Comparison of ENCODE assay signal across 16 cellular contexts in genomic region chr11:2593393-2593950, GRCh38.
"Had no signal": no experiment of that assay in that cellular context is flagged by ENCODE, and none has a peak within 500 bp of the region (broad histone marks: within the 10 kb centered on the region; RNA-seq: fewer than 3 reads in every experiment).

No MANE protein-coding gene starts in this region.

- H3K4me3 Mint-ChIP-seq: activated T-helper 1 cell treated with anti-CD3 and anti-CD28 coated beads, Interleukin-12 subunit alpha, Interleukin-12 subunit beta, Interleukin-2, Interleukin-4 antibody, amounts not matched to agents 30 ng/mL and 10 ng/mL and 1 ng/mL, durations not matched to agents 14 hours and 24 hours and 36 hours; effector memory CD8-positive, alpha-beta T cell; immature natural killer cell; neural crest cell; stimulated activated naive B cell treated with anti-CD40 and anti-IgM and Interleukin-4, amounts not matched to agents 10 μg/mL and 1 μg/mL and 100 μg/mL, for 72 hours had no signal

- H3K27ac ChIP-seq: epithelial cell of prostate, ovary, sigmoid colon had no signal

- DNase-seq: activated CD4-positive, alpha-beta T cell treated with anti-CD3 and anti-CD28 coated beads, Interleukin-2, amount 50 U/mL, for 1 hour; activated CD8-positive, alpha-beta memory T cell treated with anti-CD3 and anti-CD28 coated beads for 24 hours; cerebellar nuclear complex; dermis blood vessel endothelial cell; effector memory CD8-positive, alpha-beta T cell; immature natural killer cell; midbrain; sigmoid colon; stimulated activated CD4-positive, alpha-beta T cell treated with anti-CD3 and anti-CD28 coated beads, Interleukin-1b, Interleukin-23, amount 100 ng/mL, for 48 hours; stimulated activated naive B cell treated with anti-CD40 and anti-IgM and Interleukin-4, amounts not matched to agents 10 μg/mL and 1 μg/mL and 100 μg/mL, for 72 hours; trophoblast cell had no signal

- H3K4me1 Mint-ChIP-seq: immature natural killer cell; neural crest cell; stimulated activated naive B cell treated with anti-CD40 and anti-IgM and Interleukin-4, amounts not matched to agents 10 μg/mL and 1 μg/mL and 100 μg/mL, for 72 hours had no signal

- H3K36me3 Mint-ChIP-seq: immature natural killer cell had no signal

- H3K27ac Mint-ChIP-seq: activated T-helper 1 cell treated with anti-CD3 and anti-CD28 coated beads, Interleukin-12 subunit alpha, Interleukin-12 subunit beta, Interleukin-2, Interleukin-4 antibody, amounts not matched to agents 30 ng/mL and 10 ng/mL and 1 ng/mL, durations not matched to agents 14 hours and 24 hours and 36 hours; effector memory CD8-positive, alpha-beta T cell; immature natural killer cell; stimulated activated naive B cell treated with anti-CD40 and anti-IgM and Interleukin-4, amounts not matched to agents 10 μg/mL and 1 μg/mL and 100 μg/mL, for 72 hours had no signal

- H3K4me3 ChIP-seq: lung, ovary, sigmoid colon had no signal

- H3K9me3 Mint-ChIP-seq: effector memory CD8-positive, alpha-beta T cell had no signal

- H3K36me3 ChIP-seq: ovary, sigmoid colon had no signal

- H3K4me1 ChIP-seq: sigmoid colon had no signal

- H3K27me3 ChIP-seq: ovary had no signal

- H3K27me3 Mint-ChIP-seq: stimulated activated naive B cell treated with anti-CD40 and anti-IgM and Interleukin-4, amounts not matched to agents 10 μg/mL and 1 μg/mL and 100 μg/mL, for 72 hours had no signal

- H3K9me3 ChIP-seq: ovary had no signal

- ATAC-seq: effector memory CD8-positive, alpha-beta T cell; stimulated activated naive B cell treated with anti-CD40 and anti-IgM and Interleukin-4, amounts not matched to agents 10 μg/mL and 1 μg/mL and 100 μg/mL, for 72 hours had no signal
